In the genomic region with DNA sequence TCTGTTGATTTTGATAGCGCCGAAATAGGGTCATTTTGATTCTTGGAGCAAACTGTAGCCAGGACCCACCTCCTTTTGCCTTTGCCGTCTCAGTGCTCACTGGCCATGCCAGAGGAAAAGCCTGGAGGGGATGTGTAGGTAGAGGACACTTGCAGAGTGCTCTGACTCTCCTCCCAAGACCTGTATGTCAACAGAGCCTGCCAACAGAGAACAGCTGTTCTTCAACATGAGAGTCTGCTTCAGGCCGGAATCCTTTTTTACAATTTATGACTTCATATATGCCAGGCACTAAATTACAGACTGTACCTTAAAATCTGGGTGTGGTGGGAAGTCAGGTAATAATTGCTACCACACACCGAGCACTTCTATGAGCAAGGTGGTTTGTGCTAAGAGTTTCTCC, we compare ENCODE assay signal across 29 cellular contexts.
"Had no signal": no experiment of that assay in that cellular context is flagged by ENCODE, and none has a peak within 500 bp of the region (broad histone marks: within the 10 kb centered on the region; RNA-seq: fewer than 3 reads in every experiment).

No MANE protein-coding gene starts in this region.

- H3K4me3 Mint-ChIP-seq: activated CD4-positive, alpha-beta memory T cell treated with anti-CD3 and anti-CD28 coated beads, Interleukin-2, amount 10 ng/mL, durations not matched to agents 7 days and 5 days; activated CD8-positive, alpha-beta memory T cell treated with anti-CD3 and anti-CD28 coated beads, Interleukin-2, amount 10 ng/mL, durations not matched to agents 7 days and 5 days; activated naive CD4-positive, alpha-beta T cell treated with anti-CD3 and anti-CD28 coated beads, Interleukin-2, amount 10 ng/mL, durations not matched to agents 7 days and 5 days; activated naive CD8-positive, alpha-beta T cell; activated naive CD8-positive, alpha-beta T cell treated with anti-CD3 and anti-CD28 coated beads, Interleukin-2, amount 50 U/mL, for 24 hours; central memory CD8-positive, alpha-beta T cell had no signal

- H3K4me3 ChIP-seq: cardiac muscle cell, Peyer's patch had no signal

- H3K9me3 ChIP-seq: Peyer's patch had no signal

- H3K36me3 ChIP-seq: brain microvascular endothelial cell, cardiac muscle cell, Peyer's patch, WERI-Rb-1 had no signal

- DNase-seq: activated CD4-positive, alpha-beta memory T cell treated with anti-CD3 and anti-CD28 coated beads, Interleukin-2, amount 10 ng/mL, durations not matched to agents 7 days and 5 days; activated CD4-positive, alpha-beta T cell treated with anti-CD3 and anti-CD28 coated beads for 1 hour; activated CD4-positive, alpha-beta T cell treated with anti-CD3 and anti-CD28 coated beads for 48 hours; activated CD4-positive, CD25-positive, alpha-beta regulatory T cell; activated CD8-positive, alpha-beta memory T cell treated with anti-CD3 and anti-CD28 coated beads for 24 hours; activated CD8-positive, alpha-beta memory T cell treated with anti-CD3 and anti-CD28 coated beads, Interleukin-2, amount 10 ng/mL, durations not matched to agents 7 days and 5 days; activated CD8-positive, alpha-beta memory T cell treated with anti-CD3 and anti-CD28 coated beads, Interleukin-2, amount 50 U/mL, for 48 hours; activated effector memory CD4-positive, alpha-beta T cell treated with Interleukin-2 at 50 U/mL for 16 hours; activated naive CD4-positive, alpha-beta T cell treated with anti-CD3 and anti-CD28 coated beads, Interleukin-2, amount 10 ng/mL, durations not matched to agents 7 days and 5 days; activated naive CD8-positive, alpha-beta T cell treated with anti-CD3 and anti-CD28 coated beads, Interleukin-2, amount 50 U/mL, for 24 hours; activated T-cell treated with anti-CD3 and anti-CD28 coated beads, Interleukin-2, amount 50 U/mL, for 48 hours; aorta; brain microvascular endothelial cell; NCI-H1105; NCI-H1417 treated with DMSO at 0.1 percent for 48 hours; NCI-H187 treated with DMSO at 0.1 percent for 48 hours; NCI-H2081; NCI-H2227 treated with DMSO at 0.1 percent for 48 hours; NCI-H510A treated with DMSO at 0.1 percent for 48 hours; NCI-H526 treated with DMSO at 0.1 percent for 48 hours; Peyer's patch; RPMI8226; SIG-M5; SW 1271; T1000; WERI-Rb-1 had no signal

- H3K36me3 Mint-ChIP-seq: activated CD8-positive, alpha-beta memory T cell treated with anti-CD3 and anti-CD28 coated beads, Interleukin-2, amount 10 ng/mL, durations not matched to agents 7 days and 5 days; activated naive CD4-positive, alpha-beta T cell treated with anti-CD3 and anti-CD28 coated beads, Interleukin-2, amount 10 ng/mL, durations not matched to agents 7 days and 5 days; activated naive CD8-positive, alpha-beta T cell had no signal

- H3K27ac Mint-ChIP-seq: activated CD4-positive, alpha-beta memory T cell treated with anti-CD3 and anti-CD28 coated beads, Interleukin-2, amount 10 ng/mL, durations not matched to agents 7 days and 5 days; activated CD8-positive, alpha-beta memory T cell treated with anti-CD3 and anti-CD28 coated beads, Interleukin-2, amount 10 ng/mL, durations not matched to agents 7 days and 5 days; activated naive CD4-positive, alpha-beta T cell treated with anti-CD3 and anti-CD28 coated beads, Interleukin-2, amount 10 ng/mL, durations not matched to agents 7 days and 5 days; activated naive CD8-positive, alpha-beta T cell; activated naive CD8-positive, alpha-beta T cell treated with anti-CD3 and anti-CD28 coated beads, Interleukin-2, amount 50 U/mL, for 24 hours had no signal

- H3K27me3 ChIP-seq: brain microvascular endothelial cell, cardiac muscle cell, Peyer's patch had no signal

- H3K27me3 Mint-ChIP-seq: activated CD4-positive, alpha-beta memory T cell treated with anti-CD3 and anti-CD28 coated beads, Interleukin-2, amount 10 ng/mL, durations not matched to agents 7 days and 5 days; activated CD8-positive, alpha-beta memory T cell treated with anti-CD3 and anti-CD28 coated beads, Interleukin-2, amount 10 ng/mL, durations not matched to agents 7 days and 5 days; activated naive CD8-positive, alpha-beta T cell; central memory CD8-positive, alpha-beta T cell had no signal

- H3K4me1 Mint-ChIP-seq: activated CD4-positive, alpha-beta memory T cell treated with anti-CD3 and anti-CD28 coated beads, Interleukin-2, amount 10 ng/mL, durations not matched to agents 7 days and 5 days; activated CD8-positive, alpha-beta memory T cell treated with anti-CD3 and anti-CD28 coated beads, Interleukin-2, amount 10 ng/mL, durations not matched to agents 7 days and 5 days; activated naive CD4-positive, alpha-beta T cell treated with anti-CD3 and anti-CD28 coated beads, Interleukin-2, amount 10 ng/mL, durations not matched to agents 7 days and 5 days; activated naive CD8-positive, alpha-beta T cell treated with anti-CD3 and anti-CD28 coated beads, Interleukin-2, amount 50 U/mL, for 24 hours; central memory CD8-positive, alpha-beta T cell had no signal

- H3K4me1 ChIP-seq: Peyer's patch had no signal

- H3K27ac ChIP-seq: brain microvascular endothelial cell, cardiac muscle cell, Peyer's patch, WERI-Rb-1 had no signal

- H3K9me3 Mint-ChIP-seq: activated CD4-positive, alpha-beta memory T cell treated with anti-CD3 and anti-CD28 coated beads, Interleukin-2, amount 10 ng/mL, durations not matched to agents 7 days and 5 days; activated naive CD4-positive, alpha-beta T cell treated with anti-CD3 and anti-CD28 coated beads, Interleukin-2, amount 10 ng/mL, durations not matched to agents 7 days and 5 days; activated naive CD8-positive, alpha-beta T cell treated with anti-CD3 and anti-CD28 coated beads, Interleukin-2, amount 50 U/mL, for 24 hours; central memory CD8-positive, alpha-beta T cell had no signal
